Comparison of ENCODE assay signal across 33 cellular contexts in genomic region chr6:45651301-45651700, GRCh38.
DNase-seq lines count a peak whose midpoint lies in the region; ATAC-seq, FAIRE-seq and TF ChIP-seq lines count a peak whose summit lies in the region.
"Had no signal": no experiment of that assay in that cellular context is flagged by ENCODE, and none has a peak within 500 bp of the region (broad histone marks: within the 10 kb centered on the region; RNA-seq: fewer than 3 reads in every experiment).

No MANE protein-coding gene starts in this region.

- peaks cover 7% of the 10 kb centered on the region for H3K4me1 Mint-ChIP-seq in neural progenitor cell
- H3K4me1 Mint-ChIP-seq: immature natural killer cell had no signal

- no peak for DNase-seq in GM23248
- DNase-seq in NCI-H82 (lab: John Stamatoyannopoulos, UW): peak; percentile 59
- no peak for DNase-seq in mammary epithelial cell
- DNase-seq in neural progenitor cell (ENCODE audit: low spot score): peak; percentile 27
- no peak for DNase-seq in RCC 7860 (ENCODE audit: low spot score)
- DNase-seq: activated CD4-positive, CD25-positive, alpha-beta regulatory T cell treated with anti-CD3 and anti-CD28 coated beads, Interleukin-2, amount 50 U/mL, for 72 hours; activated CD8-positive, alpha-beta T cell treated with anti-CD3 and anti-CD28 coated beads, Interleukin-2, amount 10 ng/mL, durations not matched to agents 7 days and 5 days; activated gamma-delta T cell treated with Interleukin-2 at 50 U/mL for 16 hours; activated T-cell treated with anti-CD3 and anti-CD28 coated beads, Interleukin-2, amount 50 U/mL, for 1 hour; body of pancreas; effector CD4-positive, alpha-beta T cell; gastrocnemius medialis; hippocampal formation; immature natural killer cell; MM.1S; NCI-H1436; NCI-H510A; pancreas; Right ventricle myocardium superior; stimulated activated CD4-positive, alpha-beta T cell treated with anti-CD3 and anti-CD28 coated beads, Interleukin-4, amount 100 ng/mL, for 24 hours; stimulated activated naive B cell treated with anti-CD40 and anti-IgM and Interleukin-4, amounts not matched to agents 10 μg/mL and 1 μg/mL and 100 μg/mL, for 72 hours; T-cell had no signal

- H3K27me3 ChIP-seq in GM23248 (replicated peaks; ENCODE audit: insufficient read depth) (no peaks in the 10 kb centered on the region), mammary epithelial cell (ENCODE audit: insufficient read depth, low read length) (no peaks in the 10 kb centered on the region), neural progenitor cell (no peaks in the 10 kb centered on the region)
- H3K27me3 ChIP-seq: body of pancreas, pancreas, vagina had no signal

- H3K9me3 Mint-ChIP-seq in neural progenitor cell: peaks cover 2% of the 10 kb centered on the region
- H3K9me3 Mint-ChIP-seq: immature natural killer cell; mesothelial cell of epicardium; natural killer cell treated with Interleukin-12 subunit alpha and Interleukin-12 subunit beta and Interleukin-15 and Interleukin-18, amount 100 ng/mL, for 72 hours; T-cell had no signal

- dilution Hi-C loops in mammary epithelial cell (cut with HindIII; ENCODE audit: low sequenced_read_pairs): no loop called here

- H2AFZ ChIP-seq in GM23248: peak overlapping the region; percentile 3; the same call in 1 of the 2 replicates
- peak overlapping the region; percentile 30 for H2AFZ ChIP-seq in mammary epithelial cell (ENCODE audit: low read depth, low read length)
- H2AFZ ChIP-seq in neural progenitor cell (replicated peaks): no peak overlapping the region

- H3K27ac ChIP-seq in GM23248 (peak overlapping the region; percentile 69), mammary epithelial cell (ENCODE audit: insufficient read depth, low read depth, low read length) (no peak overlapping the region), neural progenitor cell (no peak overlapping the region)
- H3K27ac ChIP-seq: body of pancreas, gastrocnemius medialis, pancreas, suprapubic skin, vagina had no signal

- H3K4me3 ChIP-seq in GM23248: 0 out of 2 replicates have a peak overlapping the region, but pooled peaks have one; percentile 9
- no peak overlapping the region for H3K4me3 ChIP-seq in mammary epithelial cell (replicated peaks in 1 of 3; ENCODE audit: insufficient read depth in 1 of 3, low read depth in 2 of 3, low read length in 3 of 3)
- no peak overlapping the region for H3K4me3 ChIP-seq in neural progenitor cell
- H3K4me3 ChIP-seq: body of pancreas, gastrocnemius medialis, HAP-1, pancreas, suprapubic skin, vagina had no signal

- FAIRE-seq in RCC 7860 (lab: Jason Lieb, UNC): no peak
- FAIRE-seq: GM12891, pancreas, TTC549 had no signal

- no TSS peak for BruUV-seq in mammary epithelial cell (replicated peaks; lab: Mats Ljungman, UMichigan)

- H3K9ac ChIP-seq in GM23248 (peak overlapping the region; percentile 40), mammary epithelial cell (ENCODE audit: insufficient read depth, low read length) (no peak overlapping the region), neural progenitor cell (no peak overlapping the region)

- H3K9me2 ChIP-seq in GM23248 (ENCODE audit: insufficient read depth): no peaks in the 10 kb centered on the region

- no peaks in the 10 kb centered on the region for H4K20me1 ChIP-seq in GM23248 (ENCODE audit: insufficient read depth)
- no peaks in the 10 kb centered on the region for H4K20me1 ChIP-seq in mammary epithelial cell (ENCODE audit: insufficient read depth, low read length)
- no peaks in the 10 kb centered on the region for H4K20me1 ChIP-seq in neural progenitor cell (ENCODE audit: low read depth)

- CTCF ChIA-PET in mammary epithelial cell (lab: Charles Lee; ENCODE audit: low non-redundant PET): no interaction called here

- 81 to 85% methylated on average over 3 of the region's 3 CpGs for WGBS in GM23248 (ENCODE audit: low coverage in 1 of 2, low lambda C conversion rate in 2 of 2, missing lambda C conversion rate in 2 of 2), 2 experiments
- WGBS in mammary epithelial cell (ENCODE audit: low coverage, missing lambda C conversion rate): 100% methylated on average over 3 of the region's 3 CpGs

- peaks cover 62% of the 10 kb centered on the region for H3K4me1 ChIP-seq in GM23248 (ENCODE audit: insufficient read depth)
- peaks cover 63% of the 10 kb centered on the region for H3K4me1 ChIP-seq in mammary epithelial cell (ENCODE audit: insufficient read depth, low read length)
- no peaks in the 10 kb centered on the region for H3K4me1 ChIP-seq in neural progenitor cell
- H3K4me1 ChIP-seq: body of pancreas, gastrocnemius medialis, HAP-1, pancreas, suprapubic skin had no signal

- H3K9me3 ChIP-seq in GM23248 (ENCODE audit: low read depth): no peaks in the 10 kb centered on the region
- no peaks in the 10 kb centered on the region for H3K9me3 ChIP-seq in mammary epithelial cell (replicated peaks; ENCODE audit: insufficient read depth, low read length)
- no peaks in the 10 kb centered on the region for H3K9me3 ChIP-seq in neural progenitor cell (ENCODE audit: low read depth)
- H3K9me3 ChIP-seq: body of pancreas, gastrocnemius medialis, HAP-1, pancreas, suprapubic skin, vagina had no signal

- H3K27me3 Mint-ChIP-seq in neural progenitor cell (ENCODE audit: insufficient read depth, low read depth): peaks cover 10% of the 10 kb centered on the region
- H3K27me3 Mint-ChIP-seq: T-cell had no signal

- intact Hi-C loops in mammary epithelial cell (cut with micrococcal nuclease): no loop called here

- H3K4me3 Mint-ChIP-seq in neural progenitor cell: no peak overlapping the region
- H3K4me3 Mint-ChIP-seq: activated CD8-positive, alpha-beta T cell treated with anti-CD3 and anti-CD28 coated beads, Interleukin-2, amount 10 ng/mL, durations not matched to agents 7 days and 5 days; immature natural killer cell; mesothelial cell of epicardium; natural killer cell treated with Interleukin-12 subunit alpha and Interleukin-12 subunit beta and Interleukin-15 and Interleukin-18, amount 100 ng/mL, for 72 hours; stimulated activated naive B cell treated with anti-CD40 and anti-IgM and Interleukin-4, amounts not matched to agents 10 μg/mL and 1 μg/mL and 100 μg/mL, for 72 hours; T-cell had no signal

- peak overlapping the region; percentile 67 for H3K4me2 ChIP-seq in GM23248 (ENCODE audit: unreplicated experiment)
- peak overlapping the region; percentile 44 for H3K4me2 ChIP-seq in mammary epithelial cell (ENCODE audit: insufficient read depth, low read depth, low read length)
- H3K4me2 ChIP-seq in neural progenitor cell: no peak overlapping the region

- in situ Hi-C loops in GM23248 (cut with MboI): no loop called here
- in situ Hi-C loops in mammary epithelial cell (cut with MboI; ENCODE audit: low sequenced_read_pairs in 2 of 2): no loop called here

- H3F3A ChIP-seq in GM23248 (ENCODE audit: insufficient read depth): peaks cover 27% of the 10 kb centered on the region
- H3F3A ChIP-seq in neural progenitor cell (ENCODE audit: low read depth): no peaks in the 10 kb centered on the region

- H3K36me3 Mint-ChIP-seq in neural progenitor cell: no peaks in the 10 kb centered on the region
- H3K36me3 Mint-ChIP-seq: mesothelial cell of epicardium; natural killer cell treated with Interleukin-12 subunit alpha and Interleukin-12 subunit beta and Interleukin-15 and Interleukin-18, amount 100 ng/mL, for 72 hours; stimulated activated naive B cell treated with anti-CD40 and anti-IgM and Interleukin-4, amounts not matched to agents 10 μg/mL and 1 μg/mL and 100 μg/mL, for 72 hours; T-cell had no signal

- H3K79me2 ChIP-seq in GM23248 (ENCODE audit: insufficient read depth): no peaks in the 10 kb centered on the region
- no peaks in the 10 kb centered on the region for H3K79me2 ChIP-seq in mammary epithelial cell (ENCODE audit: insufficient read depth, low read length)
- no peaks in the 10 kb centered on the region for H3K79me2 ChIP-seq in neural progenitor cell (ENCODE audit: low read depth)

- H3K36me3 ChIP-seq in GM23248 (ENCODE audit: low read depth) (no peaks in the 10 kb centered on the region), mammary epithelial cell (ENCODE audit: insufficient read depth, low read length) (no peaks in the 10 kb centered on the region), neural progenitor cell (no peaks in the 10 kb centered on the region)
- H3K36me3 ChIP-seq: gastrocnemius medialis, HAP-1, pancreas, suprapubic skin, vagina had no signal

- ATAC-seq in HG02610 (IDR thresholded peaks at IDR 0.05; ENCODE audit: unreplicated experiment) (no peak), HG03196 (IDR thresholded peaks at IDR 0.05; ENCODE audit: unreplicated experiment) (no peak), HG03354 (IDR thresholded peaks at IDR 0.05; ENCODE audit: poor library complexity, severe bottlenecking, unreplicated experiment) (no peak)
- ATAC-seq: activated CD8-positive, alpha-beta T cell treated with anti-CD3 and anti-CD28 coated beads, Interleukin-2, amount 10 ng/mL, durations not matched to agents 7 days and 5 days; body of pancreas; gastrocnemius medialis; left lobe of liver; natural killer cell treated with Interleukin-12 subunit alpha and Interleukin-12 subunit beta and Interleukin-15 and Interleukin-18, amount 100 ng/mL, for 72 hours; pancreas; stimulated activated naive B cell treated with anti-CD40 and anti-IgM and Interleukin-4, amounts not matched to agents 10 μg/mL and 1 μg/mL and 100 μg/mL, for 72 hours; T-cell had no signal

- no peak for TF ChIP-seq CTCF in mammary epithelial cell (conservative IDR thresholded peaks at IDR 0.05 in 1 of 2, IDR thresholded peaks at IDR 0.05 in 1 of 2; ENCODE audit: extremely low read depth in 1 of 2, insufficient read depth in 1 of 2, low read depth in 1 of 2, low read length in 2 of 2)
- TF ChIP-seq CTCF in neural progenitor cell (IDR thresholded peaks at IDR 0.05): no peak

- no peak overlapping the region for H3K27ac Mint-ChIP-seq in neural progenitor cell
- H3K27ac Mint-ChIP-seq: activated CD8-positive, alpha-beta T cell treated with anti-CD3 and anti-CD28 coated beads, Interleukin-2, amount 10 ng/mL, durations not matched to agents 7 days and 5 days; immature natural killer cell; mesothelial cell of epicardium; natural killer cell treated with Interleukin-12 subunit alpha and Interleukin-12 subunit beta and Interleukin-15 and Interleukin-18, amount 100 ng/mL, for 72 hours; stimulated activated naive B cell treated with anti-CD40 and anti-IgM and Interleukin-4, amounts not matched to agents 10 μg/mL and 1 μg/mL and 100 μg/mL, for 72 hours; T-cell had no signal

Comparison
In these comparisons a context has a peak if more than half of its experiments do, and no peak if none do; other contexts are left out.
1. DNase-seq: peak in NCI-H82 (single experiment) and neural progenitor cell (single experiment); none in GM23248 (single experiment), mammary epithelial cell (single experiment) and RCC 7860 (single experiment).